ENCODE assay signal across 9 cellular contexts in genomic region chr4:80266902-80267380, GRCh38. TPM values are rescaled to one million over a fixed set of nuclear protein-coding genes. Genes with fewer than 3 reads are reported as not detected.
DNase-seq lines count a peak whose midpoint lies in the region; FAIRE-seq and TF ChIP-seq lines count a peak whose summit lies in the region.
"Had no signal": no experiment of that assay in that cellular context is flagged by ENCODE, and none has a peak within 500 bp of the region (broad histone marks: within the 10 kb centered on the region; RNA-seq: fewer than 3 reads in every experiment).

No MANE protein-coding gene starts in this region.

- peak overlapping the region; percentile 56 for H3K9ac ChIP-seq in NT2/D1 (ENCODE audit: insufficient read length, low read depth)

- H3K36me3 ChIP-seq in NT2/D1 (ENCODE audit: insufficient read depth, insufficient read length, low read length) (no peaks in the 10 kb centered on the region), muscle layer of duodenum (ENCODE audit: control insufficient read depth in 1 of 2, insufficient read depth in 2 of 2, low read length in 2 of 2) (peaks cover 0 to 4% of the 10 kb centered on the region in 2 donors)

- H3K27me3 Mint-ChIP-seq in T-helper 1 cell treated with Interleukin-12 subunit alpha and Interleukin-12 subunit beta and Interleukin-4 antibody, amounts not matched to agents 30 μg/mL and 1 μg/mL, for 36 hours (ENCODE audit: low read depth) = peaks cover 97% of the 10 kb centered on the region

- peaks cover 19% of the 10 kb centered on the region for H3K4me1 Mint-ChIP-seq in T-helper 1 cell treated with Interleukin-12 subunit alpha and Interleukin-12 subunit beta and Interleukin-4 antibody, amounts not matched to agents 30 μg/mL and 1 μg/mL, for 36 hours (ENCODE audit: low read depth)

- no peak for FAIRE-seq in D721Med (lab: Jason Lieb, UNC)

- no peak overlapping the region for H3K27ac Mint-ChIP-seq in T-helper 1 cell treated with Interleukin-12 subunit alpha and Interleukin-12 subunit beta and Interleukin-4 antibody, amounts not matched to agents 30 μg/mL and 1 μg/mL, for 36 hours

- no peak for TF ChIP-seq CTCF in D721Med (IDR thresholded peaks at IDR 0.05; ENCODE audit: insufficient read depth, missing control alignments)

- H3K4me1 ChIP-seq in NT2/D1 (ENCODE audit: insufficient read depth, insufficient read length) = no peaks in the 10 kb centered on the region
- H3K4me1 ChIP-seq in muscle layer of duodenum (ENCODE audit: control insufficient read depth in 1 of 2, insufficient read depth in 2 of 2, low read length in 2 of 2) = peaks cover 0 to 16% of the 10 kb centered on the region in 2 donors

- H3K27me3 ChIP-seq in NT2/D1 (ENCODE audit: insufficient read depth, insufficient read length) = peaks cover 60% of the 10 kb centered on the region
- peaks cover 43% of the 10 kb centered on the region for H3K27me3 ChIP-seq in muscle layer of duodenum (ENCODE audit: low read depth, low read length)

- H3K4me3 Mint-ChIP-seq in T-helper 1 cell treated with Interleukin-12 subunit alpha and Interleukin-12 subunit beta and Interleukin-4 antibody, amounts not matched to agents 30 μg/mL and 1 μg/mL, for 36 hours = peak overlapping the region; percentile 79

- DNase-seq in T-helper 1 cell (no peak), NT2/D1 (ENCODE audit: low read depth, low spot score) (no peak), dermis blood vessel endothelial cell (peak; percentile 16), NCI-H446 (lab: John Stamatoyannopoulos, UW) (no peak), GOT3 (lab: John Stamatoyannopoulos, UW) (no peak), D721Med (ENCODE audit: insufficient read length, low spot score) (no peak)

- H3K27ac ChIP-seq in muscle layer of duodenum (ENCODE audit: low read length) = peak overlapping the region; percentile 60

- no peaks in the 10 kb centered on the region for H3K9me3 Mint-ChIP-seq in T-helper 1 cell treated with Interleukin-12 subunit alpha and Interleukin-12 subunit beta and Interleukin-4 antibody, amounts not matched to agents 30 μg/mL and 1 μg/mL, for 36 hours

- H3K9me3 ChIP-seq in NT2/D1 (ENCODE audit: insufficient read depth, low read length) (no peaks in the 10 kb centered on the region), muscle layer of duodenum (ENCODE audit: control insufficient read depth in 1 of 2, low read length in 2 of 2) (no peaks in the 10 kb centered on the region)

- H3K4me3 ChIP-seq in NT2/D1 (ENCODE audit: insufficient read length, low read depth) (peak overlapping the region; percentile 75), muscle layer of duodenum (ENCODE audit: low read depth in 1 of 2, low read length in 2 of 2) (peak overlapping the region; percentile 75 to 83)

- no peaks in the 10 kb centered on the region for H3K36me3 Mint-ChIP-seq in T-helper 1 cell treated with Interleukin-12 subunit alpha and Interleukin-12 subunit beta and Interleukin-4 antibody, amounts not matched to agents 30 μg/mL and 1 μg/mL, for 36 hours (ENCODE audit: low read depth)

RNA-seq across cellular contexts. Expression of gene FGF5, which starts 0.5 kb away (rescaled TPM):
- under 0.01 and 0.17 TPM in 2 replicates for total RNA-seq in dermis blood vessel endothelial cell
- total RNA-seq: activated CD8-positive, alpha-beta memory T cell treated with anti-CD3 and anti-CD28 coated beads for 36 hours had no signal
